17 cellular contexts compared by ENCODE assay signal in genomic region chr11:27528711-27529110, GRCh38. TPM values are rescaled to one million over a fixed set of nuclear protein-coding genes. Genes with fewer than 3 reads are reported as not detected.
DNase-seq lines count a peak whose midpoint lies in the region; ATAC-seq, FAIRE-seq and TF ChIP-seq lines count a peak whose summit lies in the region.
"Had no signal": no experiment of that assay in that cellular context is flagged by ENCODE, and none has a peak within 500 bp of the region (broad histone marks: within the 10 kb centered on the region; RNA-seq: fewer than 3 reads in every experiment).

No MANE protein-coding gene starts in this region.

- ATAC-seq in HepG2 (no peak), foreskin keratinocyte (no peak)
- ATAC-seq in activated CD8-positive, alpha-beta T cell treated with anti-CD3 and anti-CD28 coated beads for 36 hours: no peak

- H3K4me3 Mint-ChIP-seq in glutamatergic neuron (ENCODE audit: unreplicated experiment): no peak overlapping the region
- no peak overlapping the region for H3K4me3 Mint-ChIP-seq in activated CD8-positive, alpha-beta T cell treated with anti-CD3 and anti-CD28 coated beads for 36 hours
- H3K4me3 Mint-ChIP-seq: B cell; CD4-positive, alpha-beta T cell had no signal

- H2AFZ ChIP-seq in HepG2 (ENCODE audit: low read length) (no peak overlapping the region), OCI-LY3 (ENCODE audit: low read depth, low read length) (no peak overlapping the region)
- H2AFZ ChIP-seq: GM23248 had no signal

- no TSS peak for BruUV-seq in HepG2 (replicated peaks; lab: Mats Ljungman, UMichigan)

- TF ChIP-seq EP300 in HepG2 (IDR thresholded peaks at IDR 0.05; ENCODE audit: low read depth in 2 of 2, low read length in 2 of 2) (no peak), HepG2 (CRISPR knock-in tag; IDR thresholded peaks at IDR 0.05; ENCODE audit: borderline replicate concordance) (no peak)

- no peak for DNase-seq in HepG2 (ENCODE audit: low spot score)
- DNase-seq in foreskin keratinocyte: no peak
- no peak for DNase-seq in NCI-H2196 treated with DMSO at 0.1 percent for 48 hours (lab: John Stamatoyannopoulos, UW; ENCODE audit: unreplicated experiment)
- DNase-seq in glutamatergic neuron: no peak
- no peak for DNase-seq in activated CD8-positive, alpha-beta T cell treated with anti-CD3 and anti-CD28 coated beads for 36 hours
- DNase-seq: CD4-positive, alpha-beta T cell; DMS53; GM23248; KG1; NCI-H1092; NCI-H146; NCI-H2081; NCI-H524; SHP77 treated with DMSO at 0.1 percent for 48 hours had no signal

- TF ChIP-seq POLR2A in HepG2 (IDR thresholded peaks at IDR 0.05; ENCODE audit: insufficient read depth in 1 of 2, low read depth in 2 of 2, low read length in 2 of 2): no peak

- intact Hi-C loops in HepG2 (cut with micrococcal nuclease; ENCODE audit: unreplicated experiment): no loop called here
- intact Hi-C loops in activated CD8-positive, alpha-beta T cell treated with anti-CD3 and anti-CD28 coated beads for 36 hours (cut with micrococcal nuclease): no loop called here

- H3K4me2 ChIP-seq in HepG2 (ENCODE audit: low read depth, low read length) (no peak overlapping the region), OCI-LY3 (ENCODE audit: low read length) (no peak overlapping the region)

- H3K36me3 ChIP-seq in liver (ENCODE audit: control insufficient read depth in 4 of 4, insufficient read depth in 3 of 4, low read depth in 1 of 4, low read length in 3 of 4) (no peaks in the 10 kb centered on the region), HepG2 (replicated peaks in 1 of 2; ENCODE audit: control insufficient read depth in 1 of 2, insufficient read depth in 2 of 2, low read length in 2 of 2) (no peaks in the 10 kb centered on the region), OCI-LY3 (replicated peaks; ENCODE audit: low read depth, low read length) (no peaks in the 10 kb centered on the region)

- H3K27ac ChIP-seq in liver (ENCODE audit: low read depth in 1 of 2, low read length in 2 of 2) (no peak overlapping the region), HepG2 (ENCODE audit: extremely low read length, insufficient read depth, low read length) (no peak overlapping the region), OCI-LY3 (ENCODE audit: low read length) (no peak overlapping the region), foreskin keratinocyte (no peak overlapping the region)
- H3K27ac ChIP-seq: GM23248 had no signal

- no peak overlapping the region for H3K27ac Mint-ChIP-seq in glutamatergic neuron (ENCODE audit: unreplicated experiment)
- no peak overlapping the region for H3K27ac Mint-ChIP-seq in activated CD8-positive, alpha-beta T cell treated with anti-CD3 and anti-CD28 coated beads for 36 hours
- H3K27ac Mint-ChIP-seq: B cell; CD4-positive, alpha-beta T cell had no signal

- POLR2A ChIA-PET in HepG2 (lab: Yijun Ruan, JAX): no interaction called here
- POLR2A ChIA-PET in activated CD8-positive, alpha-beta T cell treated with anti-CD3 and anti-CD28 coated beads for 36 hours (lab: Charles Lee): no interaction called here

- H3K79me2 ChIP-seq in HepG2 (ENCODE audit: insufficient read depth, low read length): no peaks in the 10 kb centered on the region
- H3K79me2 ChIP-seq in OCI-LY3 (ENCODE audit: low read length): no peaks in the 10 kb centered on the region

- FAIRE-seq in HepG2 (lab: Jason Lieb, UNC): no peak

- H3K9me3 ChIP-seq in liver (ENCODE audit: control insufficient read depth in 4 of 4, low read length in 3 of 4) (no peaks in the 10 kb centered on the region), HepG2 (ENCODE audit: low read length) (no peaks in the 10 kb centered on the region), OCI-LY3 (ENCODE audit: insufficient read depth, low read length) (no peaks in the 10 kb centered on the region)

- TF ChIP-seq CTCF in liver (IDR thresholded peaks at IDR 0.05; ENCODE audit: low read depth, low read length, missing input control) (peak; percentile 23), HepG2 (CRISPR knock-in tag; IDR thresholded peaks at IDR 0.05) (no peak), OCI-LY3 (IDR thresholded peaks at IDR 0.05; ENCODE audit: low read depth, low read length) (peak; percentile 27), foreskin keratinocyte (conservative IDR thresholded peaks at IDR 0.05) (peak; percentile 15), glutamatergic neuron (IDR thresholded peaks at IDR 0.05; ENCODE audit: partially characterized antibody, unreplicated experiment) (no peak)
- TF ChIP-seq CTCF in activated CD8-positive, alpha-beta T cell treated with anti-CD3 and anti-CD28 coated beads for 36 hours (IDR thresholded peaks at IDR 0.05): no peak

- in situ Hi-C loops in HepG2 (cut with HindIII; ENCODE audit: extremely low pct_ligation_motif_present, low pct_unique_long_range_greater_than_20kb): no loop called here

- TF ChIP-seq RAD21 in liver (IDR thresholded peaks at IDR 0.05): peak; percentile 62 to 68
- no peak for TF ChIP-seq RAD21 in HepG2 (CRISPR knock-in tag; IDR thresholded peaks at IDR 0.05)

- H3K4me1 Mint-ChIP-seq in glutamatergic neuron (ENCODE audit: low read depth, unreplicated experiment): no peaks in the 10 kb centered on the region
- H3K4me1 Mint-ChIP-seq in activated CD8-positive, alpha-beta T cell treated with anti-CD3 and anti-CD28 coated beads for 36 hours (ENCODE audit: low read depth): no peaks in the 10 kb centered on the region
- H3K4me1 Mint-ChIP-seq: B cell had no signal

- H3K9me3 Mint-ChIP-seq in glutamatergic neuron (ENCODE audit: unreplicated experiment): peaks cover 1% of the 10 kb centered on the region
- no peaks in the 10 kb centered on the region for H3K9me3 Mint-ChIP-seq in activated CD8-positive, alpha-beta T cell treated with anti-CD3 and anti-CD28 coated beads for 36 hours
- H3K9me3 Mint-ChIP-seq: CD4-positive, alpha-beta T cell had no signal

- no peaks in the 10 kb centered on the region for H4K20me1 ChIP-seq in HepG2 (ENCODE audit: insufficient read depth, low read length)
- H4K20me1 ChIP-seq in OCI-LY3 (ENCODE audit: insufficient read depth, low read length): no peaks in the 10 kb centered on the region

- H3K27me3 ChIP-seq in liver (ENCODE audit: control insufficient read depth in 4 of 4, insufficient read depth in 4 of 4, low read length in 3 of 4) (no peaks in the 10 kb centered on the region), HepG2 (ENCODE audit: control insufficient read depth in 1 of 2, insufficient read depth in 2 of 2, low read length in 2 of 2) (no peaks in the 10 kb centered on the region), OCI-LY3 (ENCODE audit: low read depth, low read length) (no peaks in the 10 kb centered on the region), foreskin keratinocyte (peaks cover 9% of the 10 kb centered on the region)

- no peak overlapping the region for H3K4me3 ChIP-seq in liver (ENCODE audit: low read depth in 1 of 3, low read length in 3 of 3)
- H3K4me3 ChIP-seq in HepG2 (replicated peaks in 1 of 3; ENCODE audit: insufficient read depth in 1 of 3, low read depth in 2 of 3, low read length in 3 of 3): no peak overlapping the region
- H3K4me3 ChIP-seq in OCI-LY3 (ENCODE audit: low read length): no peak overlapping the region
- H3K4me3 ChIP-seq: GM23248 had no signal

- H3K9ac ChIP-seq in liver (ENCODE audit: low read depth in 1 of 2, low read length in 2 of 2) (no peak overlapping the region), HepG2 (ENCODE audit: insufficient read depth, low read depth, low read length) (no peak overlapping the region), OCI-LY3 (ENCODE audit: low read length) (no peak overlapping the region)
- H3K9ac ChIP-seq: GM23248 had no signal

- no peaks in the 10 kb centered on the region for H3K36me3 Mint-ChIP-seq in glutamatergic neuron (ENCODE audit: unreplicated experiment)
- no peaks in the 10 kb centered on the region for H3K36me3 Mint-ChIP-seq in activated CD8-positive, alpha-beta T cell treated with anti-CD3 and anti-CD28 coated beads for 36 hours (ENCODE audit: low read depth)

- CTCF ChIA-PET in HepG2 (lab: Yijun Ruan, JAX; ENCODE audit: low intra/inter-chr PET ratio, low total read pairs): no interaction called here
- CTCF ChIA-PET in activated CD8-positive, alpha-beta T cell treated with anti-CD3 and anti-CD28 coated beads for 36 hours (lab: Charles Lee): no interaction called here

- H3K4me1 ChIP-seq in liver (ENCODE audit: control insufficient read depth in 4 of 4, insufficient read depth in 4 of 4, low read length in 3 of 4) (peaks cover 1 to 7% (median 6%) of the 10 kb centered on the region in 4 donors), HepG2 (ENCODE audit: insufficient read depth, low read length) (no peaks in the 10 kb centered on the region), OCI-LY3 (ENCODE audit: low read length) (no peaks in the 10 kb centered on the region), foreskin keratinocyte (no peaks in the 10 kb centered on the region)

- H3K27me3 Mint-ChIP-seq in glutamatergic neuron (ENCODE audit: unreplicated experiment): no peaks in the 10 kb centered on the region
- H3K27me3 Mint-ChIP-seq in activated CD8-positive, alpha-beta T cell treated with anti-CD3 and anti-CD28 coated beads for 36 hours: no peaks in the 10 kb centered on the region
- H3K27me3 Mint-ChIP-seq: B cell; CD4-positive, alpha-beta T cell had no signal

RNA-seq across cellular contexts. Expression of gene LIN7C, which starts 22.1 kb away (rescaled TPM):
- total RNA-seq in liver: 10 to 100 TPM; 37.7 to 43.7 TPM
- 10 to 100 TPM in 1 of 2 donors, 1 to 10 TPM in 1; 5.2 to 14.0 TPM for polyA plus RNA-seq in liver
- total RNA-seq in HepG2 (2016; rRNA removed; fragmentation: Illumina TruSeq; extraction: Trizol): 37.2 and 65.8 TPM in 2 replicates
- 2.5 and 2.7 TPM in 2 replicates for total RNA-seq in HepG2 (2016; cell fraction: cytosol; rRNA removed; fragmentation: Illumina TruSeq; extraction: Trizol; ENCODE audit: low read depth)
- 38.6 and 65.0 TPM in 2 replicates for total RNA-seq in HepG2 (2016; cell fraction: insoluble cytoplasmic fraction; rRNA removed; fragmentation: Illumina TruSeq; extraction: Trizol)
- total RNA-seq in HepG2 (2016; cell fraction: membrane; rRNA removed; fragmentation: Illumina TruSeq; extraction: Trizol): 15.9 and 19.0 TPM in 2 replicates
- 24.0 and 25.6 TPM in 2 replicates for total RNA-seq in HepG2 (2016; cell fraction: nucleus; rRNA removed; fragmentation: Illumina TruSeq; extraction: Trizol)
- polyA plus RNA-seq in HepG2 (2011; rRNA removed): 12.7 and 14.8 TPM in 2 replicates
- 7.8 and 14.4 TPM in 2 replicates for polyA plus RNA-seq in HepG2 (2011; cell fraction: cytosol; rRNA removed)
- 4.2 and 7.4 TPM in 2 replicates for polyA plus RNA-seq in HepG2 (2011; cell fraction: nucleus; rRNA removed)
- 10.3 and 13.4 TPM in 2 replicates for polyA plus RNA-seq in HepG2 (2012)
- polyA plus RNA-seq in HepG2 (2016; cell fraction: cytosol; fragmentation: Illumina TruSeq; extraction: Trizol; ENCODE audit: low read depth): 0.89 and 0.90 TPM in 2 replicates
- polyA plus RNA-seq in HepG2 (2016; cell fraction: insoluble cytoplasmic fraction; fragmentation: Illumina TruSeq; extraction: Trizol; ENCODE audit: low read depth): 27.1 and 30.5 TPM in 2 replicates
- polyA plus RNA-seq in HepG2 (2016; cell fraction: membrane; fragmentation: Illumina TruSeq; extraction: Trizol; ENCODE audit: low read depth): 4.4 and 4.8 TPM in 2 replicates
- polyA plus RNA-seq in HepG2 (2016; cell fraction: nucleus; fragmentation: Illumina TruSeq; extraction: Trizol; ENCODE audit: insufficient read depth, low read depth): 17.5 and 19.5 TPM in 2 replicates
- 6.7 and 16.3 TPM in 2 replicates for polyA minus RNA-seq in HepG2 (2011; rRNA and poly(A)+ RNA removed; ENCODE audit: low replicate concordance)
- 18.3 and 20.3 TPM in 2 replicates for polyA minus RNA-seq in HepG2 (2011; cell fraction: cytosol; rRNA and poly(A)+ RNA removed)
- polyA minus RNA-seq in HepG2 (2011; cell fraction: nucleus; rRNA and poly(A)+ RNA removed): 29.6 and 31.1 TPM in 2 replicates
- total RNA-seq in foreskin keratinocyte: 42.6 and 46.6 TPM in 2 replicates
- polyA plus RNA-seq in foreskin keratinocyte: 8.1 and 10.7 TPM in 2 replicates
- total RNA-seq in glutamatergic neuron (ENCODE audit: unreplicated experiment): 44.7 TPM
- 10 to 100 TPM; 26.9 to 28.9 TPM for total RNA-seq in activated CD8-positive, alpha-beta T cell treated with anti-CD3 and anti-CD28 coated beads for 36 hours

RNA-seq across cellular contexts. Expression of gene LGR4, which starts 56.1 kb away (rescaled TPM):
- 10 to 100 TPM; 64.7 to 95.3 TPM for total RNA-seq in liver
- 10 to 100 TPM; 13.7 to 20.4 TPM for polyA plus RNA-seq in liver
- 51.4 and 68.7 TPM in 2 replicates for total RNA-seq in HepG2 (2016; rRNA removed; fragmentation: Illumina TruSeq; extraction: Trizol)
- 8.1 and 10.5 TPM in 2 replicates for total RNA-seq in HepG2 (2016; cell fraction: cytosol; rRNA removed; fragmentation: Illumina TruSeq; extraction: Trizol; ENCODE audit: low read depth)
- total RNA-seq in HepG2 (2016; cell fraction: insoluble cytoplasmic fraction; rRNA removed; fragmentation: Illumina TruSeq; extraction: Trizol): 51.6 and 65.3 TPM in 2 replicates
- total RNA-seq in HepG2 (2016; cell fraction: membrane; rRNA removed; fragmentation: Illumina TruSeq; extraction: Trizol): 23.6 and 26.4 TPM in 2 replicates
- total RNA-seq in HepG2 (2016; cell fraction: nucleus; rRNA removed; fragmentation: Illumina TruSeq; extraction: Trizol): 111 and 112 TPM in 2 replicates
- 42.1 and 43.8 TPM in 2 replicates for polyA plus RNA-seq in HepG2 (2011; rRNA removed)
- polyA plus RNA-seq in HepG2 (2011; cell fraction: cytosol; rRNA removed): 21.7 and 35.6 TPM in 2 replicates
- polyA plus RNA-seq in HepG2 (2011; cell fraction: nucleus; rRNA removed): 35.4 and 41.4 TPM in 2 replicates
- 45.1 and 63.2 TPM in 2 replicates for polyA plus RNA-seq in HepG2 (2012)
- 1.6 TPM in 2 replicates for polyA plus RNA-seq in HepG2 (2016; cell fraction: cytosol; fragmentation: Illumina TruSeq; extraction: Trizol; ENCODE audit: low read depth)
- 39.9 and 43.3 TPM in 2 replicates for polyA plus RNA-seq in HepG2 (2016; cell fraction: insoluble cytoplasmic fraction; fragmentation: Illumina TruSeq; extraction: Trizol; ENCODE audit: low read depth)
- 7.6 and 7.9 TPM in 2 replicates for polyA plus RNA-seq in HepG2 (2016; cell fraction: membrane; fragmentation: Illumina TruSeq; extraction: Trizol; ENCODE audit: low read depth)
- polyA plus RNA-seq in HepG2 (2016; cell fraction: nucleus; fragmentation: Illumina TruSeq; extraction: Trizol; ENCODE audit: insufficient read depth, low read depth): 106 and 117 TPM in 2 replicates
- 187 and 243 TPM in 2 replicates for polyA minus RNA-seq in HepG2 (2011; rRNA and poly(A)+ RNA removed; ENCODE audit: low replicate concordance)
- 60.2 and 70.2 TPM in 2 replicates for polyA minus RNA-seq in HepG2 (2011; cell fraction: cytosol; rRNA and poly(A)+ RNA removed)
- 201 and 210 TPM in 2 replicates for polyA minus RNA-seq in HepG2 (2011; cell fraction: nucleus; rRNA and poly(A)+ RNA removed)
- total RNA-seq in foreskin keratinocyte: 29.0 and 40.7 TPM in 2 replicates
- polyA plus RNA-seq in foreskin keratinocyte: 5.5 and 9.1 TPM in 2 replicates
- 87.1 TPM for total RNA-seq in glutamatergic neuron (ENCODE audit: unreplicated experiment)
- total RNA-seq in activated CD8-positive, alpha-beta T cell treated with anti-CD3 and anti-CD28 coated beads for 36 hours: under 1 TPM in 1 of 2 experiments, not detected in 1; 0.09 TPM

Comparison
In these comparisons a context has a peak if more than half of its experiments do, and no peak if none do; other contexts are left out.
1. CTCF ChIP-seq: peak in liver (single experiment), OCI-LY3 (single experiment) and foreskin keratinocyte (single experiment); none in HepG2 (single experiment), glutamatergic neuron (single experiment) and activated CD8-positive, alpha-beta T cell treated with anti-CD3 and anti-CD28 coated beads for 36 hours (single experiment).
2. RNA of gene LGR4, which starts 56.1 kb away (total RNA-seq): 64.7 to 95.3 TPM in liver, 87.1 TPM in glutamatergic neuron (single experiment), 8.1 to 112 TPM in HepG2 and 29.0 to 40.7 TPM in foreskin keratinocyte; 0.09 TPM in activated CD8-positive, alpha-beta T cell treated with anti-CD3 and anti-CD28 coated beads for 36 hours; every median in the first group is over 4 times any median in the second.